In genomic region chr14:66495214-66496098, GRCh38 we compare ENCODE assay signal across 8 cellular contexts. TPM values are rescaled to one million over a fixed set of nuclear protein-coding genes. Genes with fewer than 3 reads are reported as not detected.
DNase-seq lines count a peak whose midpoint lies in the region; ATAC-seq, FAIRE-seq and TF ChIP-seq lines count a peak whose summit lies in the region.

No MANE protein-coding gene starts in this region.

- no peak overlapping the region for H3K27ac ChIP-seq in osteoblast (ENCODE audit: low read depth, low read length)

- TF ChIP-seq CTCF in osteoblast (IDR thresholded peaks at IDR 0.05; ENCODE audit: extremely low read depth, low read depth, low read length) = peak; percentile 83

- in situ Hi-C loops in Caki2 (cut with HindIII; ENCODE audit: low pct_unique_long_range_greater_than_20kb, low sequenced_read_pairs) = no loop called here

- H2AFZ ChIP-seq in osteoblast (ENCODE audit: low read length) = peak overlapping the region; percentile 6

- DNase-seq in Caki2 (ENCODE audit: low read depth) (peak; percentile 37), NCI-H748 (lab: John Stamatoyannopoulos, UW; ENCODE audit: unreplicated experiment) (peak; percentile 50), frontal cortex (ENCODE audit: low spot score in 2 of 2) (peak in 1 of 2 donors; percentile 24), osteoblast (ENCODE audit: insufficient read length, low spot score, missing footprints) (peak; percentile 85), HuH-7.5 (ENCODE audit: low spot score) (no peak)
- DNase-seq in activated naive CD4-positive, alpha-beta T cell treated with Interleukin-2 at 50 U/mL for 16 hours = peak; percentile 17

- H3K27me3 ChIP-seq in osteoblast (ENCODE audit: insufficient read depth, low read length) = no peaks in the 10 kb centered on the region

- no peaks in the 10 kb centered on the region for H3K79me2 ChIP-seq in osteoblast (ENCODE audit: insufficient read depth, low read length)

- peak; percentile 97 for FAIRE-seq in frontal cortex (lab: Jason Lieb, UNC)

- H3K4me1 ChIP-seq in osteoblast (ENCODE audit: insufficient read depth, low read length) = no peaks in the 10 kb centered on the region

- ATAC-seq in GM19324 (IDR thresholded peaks at IDR 0.05; ENCODE audit: low FRiP score, unreplicated experiment) (peak; percentile 60), HG03439 (IDR thresholded peaks at IDR 0.05; ENCODE audit: unreplicated experiment) (peak; percentile 58)

- H3K4me2 ChIP-seq in osteoblast (ENCODE audit: insufficient read depth, low read length) = peak overlapping the region; percentile 66

- H3K4me3 ChIP-seq in osteoblast (ENCODE audit: insufficient read depth, low read length) = peak overlapping the region; percentile 11

- no peaks in the 10 kb centered on the region for H4K20me1 ChIP-seq in osteoblast (ENCODE audit: insufficient read depth, low read length)

- no peaks in the 10 kb centered on the region for H3K36me3 ChIP-seq in osteoblast (ENCODE audit: insufficient read depth, low read length)

- no peaks in the 10 kb centered on the region for H3K9me3 ChIP-seq in osteoblast (ENCODE audit: low read depth, low read length)

RNA-seq across cellular contexts. Expression of gene CCDC196, which starts 9.3 kb away (rescaled TPM):
- total RNA-seq in Caki2 (2014; rRNA removed; shearing (Covaris generic); ENCODE audit: low replicate concordance) = not detected in 2 replicates
- total RNA-seq in frontal cortex (not detected), osteoblast (not detected in 2 replicates)

RNA-seq across cellular contexts. Expression of gene GPHN, which starts 12.5 kb away (rescaled TPM):
- total RNA-seq in Caki2 (2014; rRNA removed; shearing (Covaris generic); ENCODE audit: low replicate concordance) = 1.3 and 5.7 TPM in 2 replicates
- 102 TPM for total RNA-seq in frontal cortex
- 8.3 and 10.0 TPM in 2 replicates for total RNA-seq in osteoblast
